Comparison of ENCODE assay signal across 28 cellular contexts in the genomic region with DNA sequence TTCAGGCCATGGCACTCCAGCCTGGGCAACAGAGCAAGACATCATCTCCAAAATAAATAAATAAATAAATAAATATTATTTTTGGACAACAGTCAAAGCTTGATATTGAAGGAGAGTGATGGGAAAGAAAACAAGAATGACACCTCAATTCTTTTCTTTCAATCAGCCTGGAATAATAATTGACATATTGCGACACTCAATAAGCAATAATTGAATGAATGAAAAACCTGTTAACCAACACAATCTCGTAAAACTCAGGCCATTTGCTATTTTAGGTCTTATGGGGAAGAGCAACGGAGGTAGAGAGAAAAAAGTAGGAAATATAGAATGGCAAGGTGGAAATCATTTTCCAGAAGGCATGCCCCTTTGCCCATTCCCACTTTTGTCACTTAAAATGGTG.
"Had no signal": no experiment of that assay in that cellular context is flagged by ENCODE, and none has a peak within 500 bp of the region (broad histone marks: within the 10 kb centered on the region; RNA-seq: fewer than 3 reads in every experiment).

No MANE protein-coding gene starts in this region.

- ATAC-seq: effector memory CD8-positive, alpha-beta T cell; esophagus mucosa; foreskin keratinocyte; gastrocnemius medialis; gastroesophageal sphincter; heart left ventricle; heart right ventricle had no signal

- H2AFZ ChIP-seq: hepatocyte had no signal

- H3K79me2 ChIP-seq: hepatocyte had no signal

- H3K4me3 ChIP-seq: colonic mucosa, coronary artery, dorsolateral prefrontal cortex, esophagus muscularis mucosa, esophagus squamous epithelium, gastrocnemius medialis, gastroesophageal sphincter, heart left ventricle, heart right ventricle, hepatocyte had no signal

- H3K9me3 ChIP-seq: colonic mucosa, esophagus squamous epithelium, gastrocnemius medialis, gastroesophageal sphincter, heart left ventricle, heart right ventricle had no signal

- FAIRE-seq: colon, endometrium, endothelial cell of umbilical vein, frontal cortex had no signal

- H3K27me3 ChIP-seq: colonic mucosa, dorsolateral prefrontal cortex, esophagus muscularis mucosa, esophagus squamous epithelium, gastrocnemius medialis, gastroesophageal sphincter, heart left ventricle, heart right ventricle, hepatocyte had no signal

- DNase-seq: colonic mucosa; cortex of kidney; dermis blood vessel endothelial cell; dorsolateral prefrontal cortex; effector CD4-positive, alpha-beta T cell; effector CD8-positive, alpha-beta T cell; effector memory CD4-positive, alpha-beta T cell; effector memory CD8-positive, alpha-beta T cell; endodermal cell; erythroblast; esophagus squamous epithelium; foreskin fibroblast; foreskin keratinocyte; foreskin melanocyte; gastrocnemius medialis; glutamatergic neuron; heart left ventricle; heart right ventricle had no signal

- H3K4me2 ChIP-seq: hepatocyte had no signal

- H3K4me1 ChIP-seq: colonic mucosa, gastroesophageal sphincter had no signal

- H3K27ac ChIP-seq: colonic mucosa, coronary artery, dorsolateral prefrontal cortex, epithelial cell of prostate, esophagus muscularis mucosa, esophagus squamous epithelium, foreskin keratinocyte, gastrocnemius medialis, gastroesophageal sphincter, heart left ventricle, heart right ventricle, hepatocyte had no signal

- H3K36me3 ChIP-seq: colonic mucosa, esophagus muscularis mucosa, esophagus squamous epithelium, gastrocnemius medialis, gastroesophageal sphincter, heart left ventricle, heart right ventricle had no signal
